In genomic region chr16:47946077-47946476, GRCh38 we compare ENCODE assay signal across 35 cellular contexts.
"Had no signal": no experiment of that assay in that cellular context is flagged by ENCODE, and none has a peak within 500 bp of the region (broad histone marks: within the 10 kb centered on the region; RNA-seq: fewer than 3 reads in every experiment).

No MANE protein-coding gene starts in this region.

- H3K9me3 ChIP-seq: adrenal gland, ascending aorta, breast epithelium had no signal

- H3K4me3 Mint-ChIP-seq: activated CD4-positive, alpha-beta memory T cell treated with anti-CD3 and anti-CD28 coated beads, Interleukin-2, amount 10 ng/mL, durations not matched to agents 7 days and 5 days; activated CD4-positive, alpha-beta T cell treated with anti-CD3 and anti-CD28 coated beads for 36 hours; activated CD4-positive, alpha-beta T cell treated with anti-CD3 and anti-CD28 coated beads, Interleukin-2, amount 10 ng/mL, durations not matched to agents 7 days and 5 days; activated CD8-positive, alpha-beta memory T cell treated with anti-CD3 and anti-CD28 coated beads, Interleukin-2, amount 10 ng/mL, durations not matched to agents 7 days and 5 days; activated CD8-positive, alpha-beta T cell treated with anti-CD3 and anti-CD28 coated beads, Interleukin-2, amount 10 ng/mL, durations not matched to agents 7 days and 5 days; activated naive CD4-positive, alpha-beta T cell treated with anti-CD3 and anti-CD28 coated beads, Interleukin-2, amount 10 ng/mL, durations not matched to agents 7 days and 5 days; activated naive CD4-positive, alpha-beta T cell treated with anti-CD3 and anti-CD28 coated beads, Interleukin-2, amount 50 U/mL, for 24 hours; activated naive CD8-positive, alpha-beta T cell; activated naive CD8-positive, alpha-beta T cell treated with anti-CD3 and anti-CD28 coated beads, Interleukin-2, amount 10 ng/mL, durations not matched to agents 7 days and 5 days; activated T-cell treated with anti-CD3 and anti-CD28 coated beads, Interleukin-2, amount 50 U/mL, for 24 hours; T-helper 1 cell treated with Interleukin-12 subunit alpha and Interleukin-12 subunit beta and Interleukin-4 antibody, amounts not matched to agents 30 μg/mL and 1 μg/mL, for 36 hours; T-helper 2 cell treated with Interferon-gamma antibody and Interleukin-4, amounts not matched to agents 5 μg/mL and 100 μg/mL, for 36 hours; WTC11 had no signal

- H3K4me3 ChIP-seq: adrenal gland, ascending aorta, breast epithelium had no signal

- H3K4me1 ChIP-seq: adrenal gland, ascending aorta, breast epithelium had no signal

- H3K36me3 ChIP-seq: adrenal gland, ascending aorta, brain microvascular endothelial cell, breast epithelium, WERI-Rb-1 had no signal

- DNase-seq: activated CD4-positive, alpha-beta memory T cell treated with anti-CD3 and anti-CD28 coated beads, Interleukin-2, amount 10 ng/mL, durations not matched to agents 7 days and 5 days; activated CD4-positive, alpha-beta T cell treated with anti-CD3 and anti-CD28 coated beads for 1 hour; activated CD4-positive, alpha-beta T cell treated with anti-CD3 and anti-CD28 coated beads for 36 hours; activated CD4-positive, alpha-beta T cell treated with anti-CD3 and anti-CD28 coated beads for 48 hours; activated CD4-positive, alpha-beta T cell treated with anti-CD3 and anti-CD28 coated beads, Interleukin-2, amount 10 ng/mL, durations not matched to agents 7 days and 5 days; activated CD4-positive, alpha-beta T cell treated with anti-CD3 and anti-CD28 coated beads, Interleukin-2, amount 50 U/mL, for 48 hours; activated CD4-positive, CD25-positive, alpha-beta regulatory T cell; activated CD8-positive, alpha-beta memory T cell treated with anti-CD3 and anti-CD28 coated beads for 24 hours; activated CD8-positive, alpha-beta memory T cell treated with anti-CD3 and anti-CD28 coated beads, Interleukin-2, amount 10 ng/mL, durations not matched to agents 7 days and 5 days; activated CD8-positive, alpha-beta memory T cell treated with anti-CD3 and anti-CD28 coated beads, Interleukin-2, amount 50 U/mL, for 48 hours; activated CD8-positive, alpha-beta T cell treated with anti-CD3 and anti-CD28 coated beads, Interleukin-2, amount 10 ng/mL, durations not matched to agents 7 days and 5 days; activated effector memory CD4-positive, alpha-beta T cell treated with Interleukin-2 at 50 U/mL for 16 hours; activated gamma-delta T cell; activated naive CD4-positive, alpha-beta T cell treated with anti-CD3 and anti-CD28 coated beads, Interleukin-2, amount 10 ng/mL, durations not matched to agents 7 days and 5 days; activated naive CD4-positive, alpha-beta T cell treated with Interleukin-2 at 50 U/mL for 16 hours; activated naive CD8-positive, alpha-beta T cell treated with anti-CD3 and anti-CD28 coated beads, Interleukin-2, amount 10 ng/mL, durations not matched to agents 7 days and 5 days; activated T-cell treated with anti-CD3 and anti-CD28 coated beads, Interleukin-2, amount 50 U/mL, for 24 hours; activated T-cell treated with anti-CD3 and anti-CD28 coated beads, Interleukin-2, amount 50 U/mL, for 48 hours; adrenal gland; amniotic stem cell; brain microvascular endothelial cell; central memory CD4-positive, alpha-beta T cell; T-helper 1 cell; T-helper 2 cell; T-helper 9 cell; WERI-Rb-1 had no signal

- H3K27ac ChIP-seq: adrenal gland, ascending aorta, brain microvascular endothelial cell, breast epithelium, WERI-Rb-1 had no signal

- H3K27me3 ChIP-seq: adrenal gland, ascending aorta, brain microvascular endothelial cell, breast epithelium had no signal

- H3K36me3 Mint-ChIP-seq: activated CD8-positive, alpha-beta memory T cell treated with anti-CD3 and anti-CD28 coated beads, Interleukin-2, amount 10 ng/mL, durations not matched to agents 7 days and 5 days; activated naive CD4-positive, alpha-beta T cell treated with anti-CD3 and anti-CD28 coated beads, Interleukin-2, amount 10 ng/mL, durations not matched to agents 7 days and 5 days; activated naive CD4-positive, alpha-beta T cell treated with anti-CD3 and anti-CD28 coated beads, Interleukin-2, amount 50 U/mL, for 24 hours; activated naive CD8-positive, alpha-beta T cell; activated naive CD8-positive, alpha-beta T cell treated with anti-CD3 and anti-CD28 coated beads, Interleukin-2, amount 10 ng/mL, durations not matched to agents 7 days and 5 days had no signal

- H3K4me1 Mint-ChIP-seq: activated CD4-positive, alpha-beta memory T cell treated with anti-CD3 and anti-CD28 coated beads, Interleukin-2, amount 10 ng/mL, durations not matched to agents 7 days and 5 days; activated CD4-positive, alpha-beta T cell treated with anti-CD3 and anti-CD28 coated beads for 36 hours; activated CD4-positive, alpha-beta T cell treated with anti-CD3 and anti-CD28 coated beads, Interleukin-2, amount 10 ng/mL, durations not matched to agents 7 days and 5 days; activated CD8-positive, alpha-beta memory T cell treated with anti-CD3 and anti-CD28 coated beads, Interleukin-2, amount 10 ng/mL, durations not matched to agents 7 days and 5 days; activated naive CD4-positive, alpha-beta T cell treated with anti-CD3 and anti-CD28 coated beads, Interleukin-2, amount 10 ng/mL, durations not matched to agents 7 days and 5 days; activated naive CD4-positive, alpha-beta T cell treated with anti-CD3 and anti-CD28 coated beads, Interleukin-2, amount 50 U/mL, for 24 hours; activated naive CD8-positive, alpha-beta T cell treated with anti-CD3 and anti-CD28 coated beads, Interleukin-2, amount 10 ng/mL, durations not matched to agents 7 days and 5 days had no signal

- ATAC-seq: activated CD4-positive, alpha-beta T cell treated with anti-CD3 and anti-CD28 coated beads for 36 hours; activated CD4-positive, CD25-positive, alpha-beta regulatory T cell treated with anti-CD3 and anti-CD28 coated beads, Interleukin-2, amount 50 U/mL, for 24 hours; activated CD8-positive, alpha-beta memory T cell treated with anti-CD3 and anti-CD28 coated beads, Interleukin-2, amount 10 ng/mL, durations not matched to agents 7 days and 5 days; activated CD8-positive, alpha-beta T cell treated with anti-CD3 and anti-CD28 coated beads, Interleukin-2, amount 10 ng/mL, durations not matched to agents 7 days and 5 days; WTC11 had no signal

- H3K27me3 Mint-ChIP-seq: activated CD4-positive, alpha-beta memory T cell treated with anti-CD3 and anti-CD28 coated beads, Interleukin-2, amount 10 ng/mL, durations not matched to agents 7 days and 5 days; activated CD4-positive, alpha-beta T cell treated with anti-CD3 and anti-CD28 coated beads, Interleukin-2, amount 10 ng/mL, durations not matched to agents 7 days and 5 days; activated CD8-positive, alpha-beta memory T cell treated with anti-CD3 and anti-CD28 coated beads, Interleukin-2, amount 10 ng/mL, durations not matched to agents 7 days and 5 days had no signal

- H3K27ac Mint-ChIP-seq: activated CD4-positive, alpha-beta memory T cell treated with anti-CD3 and anti-CD28 coated beads, Interleukin-2, amount 10 ng/mL, durations not matched to agents 7 days and 5 days; activated CD4-positive, alpha-beta T cell treated with anti-CD3 and anti-CD28 coated beads for 36 hours; activated CD4-positive, alpha-beta T cell treated with anti-CD3 and anti-CD28 coated beads, Interleukin-2, amount 10 ng/mL, durations not matched to agents 7 days and 5 days; activated CD8-positive, alpha-beta memory T cell treated with anti-CD3 and anti-CD28 coated beads, Interleukin-2, amount 10 ng/mL, durations not matched to agents 7 days and 5 days; activated CD8-positive, alpha-beta T cell treated with anti-CD3 and anti-CD28 coated beads, Interleukin-2, amount 10 ng/mL, durations not matched to agents 7 days and 5 days; activated naive CD4-positive, alpha-beta T cell treated with anti-CD3 and anti-CD28 coated beads, Interleukin-2, amount 10 ng/mL, durations not matched to agents 7 days and 5 days; activated naive CD4-positive, alpha-beta T cell treated with anti-CD3 and anti-CD28 coated beads, Interleukin-2, amount 50 U/mL, for 24 hours; activated naive CD8-positive, alpha-beta T cell; activated naive CD8-positive, alpha-beta T cell treated with anti-CD3 and anti-CD28 coated beads, Interleukin-2, amount 10 ng/mL, durations not matched to agents 7 days and 5 days; activated T-cell treated with anti-CD3 and anti-CD28 coated beads, Interleukin-2, amount 50 U/mL, for 24 hours; activated T-helper 2 cell treated with anti-CD3 and anti-CD28 coated beads, Interferon-gamma antibody, Interleukin-2, Interleukin-4, amounts not matched to agents 10 μg/mL and 5 μg/mL and 100 μg/mL, durations not matched to agents 14 hours and 24 hours and 36 hours; T-helper 1 cell treated with Interleukin-12 subunit alpha and Interleukin-12 subunit beta and Interleukin-4 antibody, amounts not matched to agents 30 μg/mL and 1 μg/mL, for 36 hours; T-helper 2 cell treated with Interferon-gamma antibody and Interleukin-4, amounts not matched to agents 5 μg/mL and 100 μg/mL, for 36 hours; WTC11 had no signal

- H3K9me3 Mint-ChIP-seq: activated CD4-positive, alpha-beta memory T cell treated with anti-CD3 and anti-CD28 coated beads, Interleukin-2, amount 10 ng/mL, durations not matched to agents 7 days and 5 days; activated CD4-positive, alpha-beta T cell treated with anti-CD3 and anti-CD28 coated beads, Interleukin-2, amount 10 ng/mL, durations not matched to agents 7 days and 5 days; activated naive CD8-positive, alpha-beta T cell treated with anti-CD3 and anti-CD28 coated beads, Interleukin-2, amount 10 ng/mL, durations not matched to agents 7 days and 5 days; activated T-cell treated with anti-CD3 and anti-CD28 coated beads, Interleukin-2, amount 50 U/mL, for 24 hours; activated T-helper 2 cell treated with anti-CD3 and anti-CD28 coated beads, Interferon-gamma antibody, Interleukin-2, Interleukin-4, amounts not matched to agents 10 μg/mL and 5 μg/mL and 100 μg/mL, durations not matched to agents 14 hours and 24 hours and 36 hours; T-helper 1 cell treated with Interleukin-12 subunit alpha and Interleukin-12 subunit beta and Interleukin-4 antibody, amounts not matched to agents 30 μg/mL and 1 μg/mL, for 36 hours; T-helper 2 cell treated with Interferon-gamma antibody and Interleukin-4, amounts not matched to agents 5 μg/mL and 100 μg/mL, for 36 hours had no signal
